Comparison of ENCODE assay signal across 15 cellular contexts in genomic region chr11:47512701-47513100, GRCh38. TPM values are rescaled to one million over a fixed set of nuclear protein-coding genes. Genes with fewer than 3 reads are reported as not detected.
DNase-seq lines count a peak whose midpoint lies in the region; ATAC-seq, FAIRE-seq and TF ChIP-seq lines count a peak whose summit lies in the region.
"Had no signal": no experiment of that assay in that cellular context is flagged by ENCODE, and none has a peak within 500 bp of the region (broad histone marks: within the 10 kb centered on the region; RNA-seq: fewer than 3 reads in every experiment).

No MANE protein-coding gene starts in this region.

- no peak overlapping the region for H2AFZ ChIP-seq in GM12878 (ENCODE audit: control insufficient read depth, low read depth, low read length)

- peaks cover 96% of the 10 kb centered on the region for H3K79me2 ChIP-seq in GM12878 (ENCODE audit: control insufficient read depth, insufficient read depth, low read length)

- DNase-seq in A673 (ENCODE audit: low spot score) (no peak), GM12878 (ENCODE audit: low read depth, low spot score) (no peak), BE2C (no peak), caudate nucleus (lab: John Stamatoyannopoulos, UW) (no peak)
- DNase-seq in naive thymus-derived CD4-positive, alpha-beta T cell: no peak
- no peak for DNase-seq in stimulated activated CD4-positive, alpha-beta T cell treated with anti-CD3 and anti-CD28 coated beads, Interleukin-4, amount 100 ng/mL, for 24 hours
- DNase-seq: C1 segment of cervical spinal cord, head of caudate nucleus, midbrain, NCI-H1092 had no signal

- BruUV-seq in A673 (replicated peaks; lab: Mats Ljungman, UMichigan): no TSS peak
- no TSS peak for BruUV-seq in GM12878 (replicated peaks; lab: Mats Ljungman, UMichigan)

- intact Hi-C loops in A673 (cut with micrococcal nuclease; ENCODE audit: unreplicated experiment) (no loop called here), GM12878 (cut with micrococcal nuclease; ENCODE audit: unreplicated experiment) (no loop called here)
- intact Hi-C loops in naive thymus-derived CD4-positive, alpha-beta T cell (cut with micrococcal nuclease): loop anchor here in 1 of 2 donors (5.0 kb wide), 1 partner anchor 40 kb away; the partner anchor contains the start of gene CELF1

- H3K36me3 ChIP-seq in A673 (ENCODE audit: insufficient read depth, low read length, poor library complexity, severe bottlenecking): no peaks in the 10 kb centered on the region
- H3K36me3 ChIP-seq in HUES48 (ENCODE audit: control insufficient read depth, insufficient read depth, low read length): no peaks in the 10 kb centered on the region; the same call in 1 of the 2 replicates
- no peaks in the 10 kb centered on the region; a peak in 2 of 4 replicates for H3K36me3 ChIP-seq in GM12878 (ENCODE audit: control insufficient read depth in 2 of 2, insufficient read depth in 2 of 2, low read length in 1 of 2)
- no peaks in the 10 kb centered on the region for H3K36me3 ChIP-seq in naive thymus-derived CD4-positive, alpha-beta T cell (ENCODE audit: control insufficient read depth in 2 of 3, insufficient read depth in 3 of 3, low read length in 3 of 3)
- no peaks in the 10 kb centered on the region for H3K36me3 ChIP-seq in BE2C

- FAIRE-seq in GM12878 (lab: Jason Lieb, UNC): no peak
- FAIRE-seq: colon, TTC549 had no signal

- TF ChIP-seq RAD21 in GM12878 (IDR thresholded peaks at IDR 0.05; ENCODE audit: insufficient read depth, low read depth, low read length): no peak

- WGBS in GM12878 (ENCODE audit: insufficient coverage, insufficient replicate concordance, low lambda C conversion rate, missing lambda C conversion rate): 63% methylated on average over 2 of the region's 2 CpGs

- H3K27me3 ChIP-seq in A673 (replicated peaks; ENCODE audit: insufficient read depth, low read depth, low read length, poor library complexity) (no peaks in the 10 kb centered on the region), HUES48 (ENCODE audit: control insufficient read depth, insufficient read depth, low read length) (no peaks in the 10 kb centered on the region), GM12878 (replicated peaks in 1 of 2; ENCODE audit: control insufficient read depth in 2 of 2, insufficient read depth in 2 of 2, low read length in 1 of 2) (no peaks in the 10 kb centered on the region), BE2C (no peaks in the 10 kb centered on the region)
- H3K27me3 ChIP-seq in naive thymus-derived CD4-positive, alpha-beta T cell (ENCODE audit: control insufficient read depth in 2 of 2, insufficient read depth in 2 of 2, low read length in 2 of 2): no peaks in the 10 kb centered on the region

- peaks cover 44% of the 10 kb centered on the region for H3K4me1 ChIP-seq in A673 (ENCODE audit: insufficient read depth, low read length, poor library complexity, severe bottlenecking)
- peaks cover 42% of the 10 kb centered on the region for H3K4me1 ChIP-seq in HUES48 (ENCODE audit: control insufficient read depth, insufficient read depth, low read length)
- H3K4me1 ChIP-seq in GM12878 (ENCODE audit: control insufficient read depth, insufficient read depth, low read length): peaks cover 81% of the 10 kb centered on the region
- peaks cover 28 to 49% of the 10 kb centered on the region in 2 donors for H3K4me1 ChIP-seq in naive thymus-derived CD4-positive, alpha-beta T cell (ENCODE audit: control insufficient read depth in 2 of 2, insufficient read depth in 2 of 2, low read length in 2 of 2)
- H3K4me1 ChIP-seq in BE2C: no peaks in the 10 kb centered on the region

- TF ChIP-seq POLR2A in GM12878 (IDR thresholded peaks at IDR 0.05; ENCODE audit: low read depth, low read length): no peak

- no peak overlapping the region for H3K4me3 ChIP-seq in A673 (ENCODE audit: low read depth, low read length, poor library complexity, severe bottlenecking)
- no peak overlapping the region for H3K4me3 ChIP-seq in HUES48 (ENCODE audit: low read depth, low read length)
- peak overlapping the region; percentile 13; the same call in 1 of the 2 replicates for H3K4me3 ChIP-seq in GM12878
- H3K4me3 ChIP-seq in naive thymus-derived CD4-positive, alpha-beta T cell (ENCODE audit: low read length): no peak overlapping the region
- H3K4me3 ChIP-seq in BE2C (ENCODE audit: low read depth, low read length): no peak overlapping the region
- H3K4me3 ChIP-seq: skin epidermis had no signal

- no peaks in the 10 kb centered on the region for H3K9me3 ChIP-seq in A673 (ENCODE audit: low read depth, low read length, poor library complexity, severe bottlenecking)
- H3K9me3 ChIP-seq in HUES48 (ENCODE audit: control insufficient read depth, insufficient read depth, low read length): no peaks in the 10 kb centered on the region
- no peaks in the 10 kb centered on the region for H3K9me3 ChIP-seq in GM12878 (replicated peaks; ENCODE audit: control insufficient read depth, insufficient read depth, low read length)
- H3K9me3 ChIP-seq in naive thymus-derived CD4-positive, alpha-beta T cell (ENCODE audit: control insufficient read depth in 2 of 3, low read length in 3 of 3): no peaks in the 10 kb centered on the region
- H3K9me3 ChIP-seq in BE2C: no peaks in the 10 kb centered on the region

- ATAC-seq in GM12878 (no peak), HG02678 (IDR thresholded peaks at IDR 0.05; ENCODE audit: unreplicated experiment) (no peak)
- no peak for ATAC-seq in naive thymus-derived CD4-positive, alpha-beta T cell

- peaks cover 54 to 98% (median 85%) of the 10 kb centered on the region in 7 donors for H3K4me1 Mint-ChIP-seq in naive thymus-derived CD4-positive, alpha-beta T cell

- H3K9ac ChIP-seq in HUES48 (ENCODE audit: low read depth, low read length): no peak overlapping the region
- H3K9ac ChIP-seq in GM12878 (ENCODE audit: control insufficient read depth, insufficient read depth, low read length): no peak overlapping the region

- TF ChIP-seq CTCF in A673 (conservative IDR thresholded peaks at IDR 0.05; ENCODE audit: low read depth, low read length) (no peak), GM12878 (IDR thresholded peaks at IDR 0.05 in 2 of 3, conservative IDR thresholded peaks at IDR 0.05 in 1 of 3; ENCODE audit: control insufficient read depth in 2 of 3, extremely low read depth in 1 of 3, insufficient read depth in 1 of 3, low read depth in 3 of 3, low read length in 3 of 3) (no peak), BE2C (IDR thresholded peaks at IDR 0.05; ENCODE audit: low read depth, low read length) (no peak)

- SMC1A ChIA-PET in GM12878 (lab: Charles Lee; ENCODE audit: uncharacterized antibody, unreplicated experiment): interaction anchor here (1.1 to 8.7 kb wide), 7 partner anchors 11 to 68 kb away, joined by 3 to 66 read pairs (median 6); partner anchors contain the start of gene CELF1

- in situ Hi-C loops in GM12878 (cut with MboI): no loop called here

- H3K4me2 ChIP-seq in GM12878 (ENCODE audit: control insufficient read depth, insufficient read depth): no peak overlapping the region

- no peak for TF ChIP-seq EP300 in GM12878 (IDR thresholded peaks at IDR 0.05; ENCODE audit: borderline replicate concordance in 1 of 2, control insufficient read depth in 1 of 2, low read depth in 2 of 2, low read length in 2 of 2)

- peaks cover 0 to 10% (median 0%) of the 10 kb centered on the region in 5 donors for H3K36me3 Mint-ChIP-seq in naive thymus-derived CD4-positive, alpha-beta T cell

- no peaks in the 10 kb centered on the region for H3K27me3 Mint-ChIP-seq in naive thymus-derived CD4-positive, alpha-beta T cell

- peak overlapping the region in 2 of 10 donors; percentile 15 to 29 for H3K4me3 Mint-ChIP-seq in naive thymus-derived CD4-positive, alpha-beta T cell

- peak overlapping the region; percentile 25 for H3K27ac ChIP-seq in A673 (ENCODE audit: low read depth, low read length, poor library complexity, severe bottlenecking)
- H3K27ac ChIP-seq in HUES48 (ENCODE audit: low read depth, low read length): peak overlapping the region; percentile 53
- H3K27ac ChIP-seq in GM12878 (ENCODE audit: control insufficient read depth, insufficient read depth): peak overlapping the region; percentile 70
- H3K27ac ChIP-seq in naive thymus-derived CD4-positive, alpha-beta T cell (ENCODE audit: low read depth, low read length): peak overlapping the region; percentile 33
- H3K27ac ChIP-seq in caudate nucleus (ENCODE audit: low read depth, low read length): no peak overlapping the region

- H3K9me3 Mint-ChIP-seq in naive thymus-derived CD4-positive, alpha-beta T cell: no peaks in the 10 kb centered on the region

- POLR2A ChIA-PET in A673 (lab: Charles Lee; ENCODE audit: low non-redundant PET) (no interaction called here), GM12878 (lab: Charles Lee) (interaction anchor here (0.6 to 7.3 kb wide), 6 partner anchors 11 to 434 kb away, joined by 3 to 46 read pairs (median 4); no protein-coding TSS in a partner anchor)
- POLR2A ChIA-PET in naive thymus-derived CD4-positive, alpha-beta T cell (lab: Charles Lee): interaction anchor here (0.6 to 0.9 kb wide), 2 partner anchors 53 to 567 kb away, joined by 3 read pairs; partner anchors contain the start of gene PTPMT1

- H3K27ac Mint-ChIP-seq in naive thymus-derived CD4-positive, alpha-beta T cell: peak overlapping the region in 5 of 9 donors; percentile 48 to 83 (median 71)

- CTCF ChIA-PET in A673 (lab: Charles Lee): interaction anchor here (0.6 kb wide), 1 partner anchor 39 kb away, joined by 3 read pairs; no protein-coding TSS in a partner anchor
- CTCF ChIA-PET in GM12878 (lab: Yijun Ruan, JAX): interaction anchor here (0.6 to 1.7 kb wide), 5 partner anchors 11 to 1072 kb away, joined by 3 to 6 read pairs (median 4); no protein-coding TSS in a partner anchor
- CTCF ChIA-PET in naive thymus-derived CD4-positive, alpha-beta T cell (lab: Charles Lee): interaction anchor here (0.6 kb wide), 1 partner anchor 300 kb away, joined by 4 read pairs; no protein-coding TSS in a partner anchor

- RAD21 ChIA-PET in GM12878 (lab: Charles Lee; ENCODE audit: unreplicated experiment): interaction anchor here (0.9 to 2.2 kb wide), 7 partner anchors 9 to 61 kb away, joined by 3 to 13 read pairs (median 6); partner anchors contain the start of genes CELF1 and PTPMT1

- no peaks in the 10 kb centered on the region; the same call in 1 of the 2 replicates for H4K20me1 ChIP-seq in GM12878 (ENCODE audit: control insufficient read depth, insufficient read depth)

RNA-seq across cellular contexts. Expression of gene CELF1, which starts 40.2 kb away (rescaled TPM):
- total RNA-seq in A673 (2021) (246 and 257 TPM in 2 replicates), GM12878 (2014; rRNA removed) (78.6 and 82.0 TPM in 2 replicates), GM12878 (2014; rRNA removed; fragmentation: Illumina TruSeq; extraction: Trizol) (64.2 and 64.9 TPM in 2 replicates), GM12878 (2021) (106 and 108 TPM in 2 replicates)
- total RNA-seq in GM12878 (2013; cell fraction: nucleolus; rRNA removed): 266 and 277 TPM in 2 replicates
- polyA plus RNA-seq in GM12878 (2011; ENCODE audit: low read depth): 31.3 TPM
- polyA plus RNA-seq in GM12878 (2011; rRNA removed) (128 and 130 TPM in 2 replicates), GM12878 (2014; fragmentation: Illumina TruSeq; extraction: Trizol) (73.1 and 77.8 TPM in 2 replicates), GM12878 (2014; fragmentation: Nextera tagmentation; extraction: Ambion mirVana) (10 to 100 TPM; 35.3 to 41.5 TPM), GM12878 (2014; rRNA removed) (83.8 and 92.9 TPM in 2 replicates), GM12878 (2016; fragmentation: Nextera tagmentation; extraction: Ambion mirVana) (100 to 1,000 TPM; 108 to 109 TPM)
- polyA plus RNA-seq in GM12878 (2011; cell fraction: cytosol; rRNA removed): 83.8 and 85.4 TPM in 2 replicates
- polyA plus RNA-seq in GM12878 (2011; cell fraction: nucleus; rRNA removed): 169 and 191 TPM in 2 replicates
- polyA plus RNA-seq in GM12878 (2012): 42.3 and 44.9 TPM in 2 replicates
- 158 and 170 TPM in 2 replicates for polyA minus RNA-seq in GM12878 (2011; rRNA and poly(A)+ RNA removed)
- polyA minus RNA-seq in GM12878 (2011; cell fraction: cytosol; rRNA and poly(A)+ RNA removed): 49.4 and 74.5 TPM in 2 replicates
- 75.3 and 124 TPM in 2 replicates for polyA minus RNA-seq in GM12878 (2011; cell fraction: nucleus; rRNA and poly(A)+ RNA removed)
- 100 to 1,000 TPM; 107 to 148 (median 129) TPM for total RNA-seq in naive thymus-derived CD4-positive, alpha-beta T cell
- polyA plus RNA-seq in naive thymus-derived CD4-positive, alpha-beta T cell: 10 to 100 TPM; 41.1 to 76.4 TPM
- 25.5 TPM for polyA plus RNA-seq in BE2C (2012; ENCODE audit: insufficient read depth, insufficient read length, low read depth)

RNA-seq across cellular contexts. Expression of gene PTPMT1, which starts 52.7 kb away (rescaled TPM):
- total RNA-seq in A673 (2021): 68.1 and 74.3 TPM in 2 replicates
- total RNA-seq in GM12878 (2013; cell fraction: nucleolus; rRNA removed): 33.7 and 39.6 TPM in 2 replicates
- 98.7 and 99.7 TPM in 2 replicates for total RNA-seq in GM12878 (2014; rRNA removed)
- 41.2 and 44.2 TPM in 2 replicates for total RNA-seq in GM12878 (2014; rRNA removed; fragmentation: Illumina TruSeq; extraction: Trizol)
- total RNA-seq in GM12878 (2021): 59.1 and 59.7 TPM in 2 replicates
- polyA plus RNA-seq in GM12878 (2011; ENCODE audit: low read depth): 30.0 TPM
- 45.5 and 50.3 TPM in 2 replicates for polyA plus RNA-seq in GM12878 (2011; rRNA removed)
- polyA plus RNA-seq in GM12878 (2011; cell fraction: cytosol; rRNA removed): 57.0 and 73.0 TPM in 2 replicates
- 20.5 and 25.5 TPM in 2 replicates for polyA plus RNA-seq in GM12878 (2011; cell fraction: nucleus; rRNA removed)
- 43.0 and 46.9 TPM in 2 replicates for polyA plus RNA-seq in GM12878 (2012)
- polyA plus RNA-seq in GM12878 (2014; fragmentation: Illumina TruSeq; extraction: Trizol): 57.2 and 59.2 TPM in 2 replicates
- 10 to 100 TPM; 12.0 to 26.1 TPM for polyA plus RNA-seq in GM12878 (2014; fragmentation: Nextera tagmentation; extraction: Ambion mirVana)
- polyA plus RNA-seq in GM12878 (2014; rRNA removed): 106 and 112 TPM in 2 replicates
- 100 to 1,000 TPM; 108 to 116 TPM for polyA plus RNA-seq in GM12878 (2016; fragmentation: Nextera tagmentation; extraction: Ambion mirVana)
- 19.2 and 21.4 TPM in 2 replicates for polyA minus RNA-seq in GM12878 (2011; rRNA and poly(A)+ RNA removed)
- 11.9 and 12.3 TPM in 2 replicates for polyA minus RNA-seq in GM12878 (2011; cell fraction: cytosol; rRNA and poly(A)+ RNA removed)
- polyA minus RNA-seq in GM12878 (2011; cell fraction: nucleus; rRNA and poly(A)+ RNA removed): 10.9 and 14.8 TPM in 2 replicates
- total RNA-seq in naive thymus-derived CD4-positive, alpha-beta T cell: 10 to 100 TPM; 20.5 to 32.9 (median 22.7) TPM
- 10 to 100 TPM; 67.3 to 72.9 TPM for polyA plus RNA-seq in naive thymus-derived CD4-positive, alpha-beta T cell
- polyA plus RNA-seq in BE2C (2012; ENCODE audit: insufficient read depth, insufficient read length, low read depth): 41.0 TPM
